ENCODE assay signal across 8 cellular contexts in the genomic region with DNA sequence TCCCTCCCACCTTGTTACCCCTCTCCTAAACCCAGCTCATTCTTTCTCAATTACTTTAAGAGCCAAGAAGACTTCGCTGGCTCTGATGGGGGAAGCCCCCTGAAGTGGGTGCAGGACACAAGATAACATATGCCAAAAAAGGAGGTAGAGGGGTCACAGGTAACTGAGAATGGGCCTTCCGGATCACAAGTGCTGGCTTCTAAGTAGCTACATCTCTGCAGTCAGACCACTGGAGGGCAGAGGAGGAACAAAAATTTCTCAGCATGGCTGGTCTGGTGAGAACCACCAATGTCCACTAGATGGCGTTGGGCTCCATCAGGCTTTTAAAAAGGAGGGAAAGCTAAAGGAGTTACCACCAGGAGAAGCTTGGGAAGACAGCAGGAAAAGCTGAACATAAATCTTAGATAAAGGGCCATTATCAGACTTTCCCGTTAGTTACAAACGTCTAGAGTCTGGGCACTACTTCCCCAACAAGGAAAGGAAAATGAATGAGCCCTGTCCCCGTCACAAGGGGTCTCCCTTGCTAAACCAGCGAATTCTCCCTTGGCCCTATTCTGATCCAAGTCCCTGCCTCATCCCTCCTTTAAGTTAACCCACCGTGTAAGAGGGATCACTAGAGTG. TPM values are rescaled to one million over a fixed set of nuclear protein-coding genes. Genes with fewer than 3 reads are reported as not detected.
DNase-seq lines count a peak whose midpoint lies in the region; ATAC-seq, FAIRE-seq and TF ChIP-seq lines count a peak whose summit lies in the region.

No MANE protein-coding gene starts in this region.

- no peak for TF ChIP-seq POLR2A in erythroblast (IDR thresholded peaks at IDR 0.05; ENCODE audit: low read length)

- peaks cover 68% of the 10 kb centered on the region for H3K4me1 Mint-ChIP-seq in brain

- ATAC-seq in HG02870 (IDR thresholded peaks at IDR 0.05; ENCODE audit: unreplicated experiment) (peak; percentile 47), SK-N-SH treated with all-trans-retinoic acid at 6 μM for 48 hours (peak; percentile 82), HG02840 (IDR thresholded peaks at IDR 0.05; ENCODE audit: low FRiP score, unreplicated experiment) (no peak)

- no peaks in the 10 kb centered on the region for H3K9me3 Mint-ChIP-seq in brain

- peak; percentile 98 for TF ChIP-seq CTCF in GM12864 (IDR thresholded peaks at IDR 0.05; ENCODE audit: low read depth, low read length, missing control alignments)
- TF ChIP-seq CTCF in brain (conservative IDR thresholded peaks at IDR 0.05) = peak; percentile 97 to 99

- peaks cover 56% of the 10 kb centered on the region for H3K36me3 Mint-ChIP-seq in brain

- peaks cover 7% of the 10 kb centered on the region for H3K27me3 Mint-ChIP-seq in brain

- DNase-seq in GM12864 (ENCODE audit: low read depth) = peak; percentile 72
- DNase-seq in stimulated activated CD4-positive, alpha-beta T cell treated with anti-CD3 and anti-CD28 coated beads, Interleukin-1b, Interleukin-23, amount 100 ng/mL, for 24 hours (ENCODE audit: low read depth in 4 of 4, low spot score in 1 of 4) = peak; percentile 44 to 55 (median 50)
- DNase-seq in erythroblast (lab: John Stamatoyannopoulos, UW) = no peak

- H3K4me3 Mint-ChIP-seq in brain = peak overlapping the region; percentile 81 to 98 (median 93)

- no peak overlapping the region for H3K4me3 ChIP-seq in GM12864 (ENCODE audit: low read depth, low read length)

- peak; percentile 21 for FAIRE-seq in islet of Langerhans (lab: Jason Lieb, UNC)

- peak overlapping the region; percentile 72 to 97 (median 83) for H3K27ac Mint-ChIP-seq in brain

TF ChIP-seq in SK-N-SH treated with all-trans-retinoic acid at 6 μM for 48 hours, 23 proteins besides CTCF, POLR2A, EP300 and RAD21:
- no peak for TF ChIP-seq ZNF8 (CRISPR knock-in tag; IDR thresholded peaks at IDR 0.05)
- no peak for TF ChIP-seq TOX (CRISPR knock-in tag; IDR thresholded peaks at IDR 0.05; ENCODE audit: borderline replicate concordance)
- no peak for TF ChIP-seq ISL1 (CRISPR knock-in tag; IDR thresholded peaks at IDR 0.05)
- no peak for TF ChIP-seq ZC3H10 (CRISPR knock-in tag; IDR thresholded peaks at IDR 0.05)
- TF ChIP-seq, protein P1, sequence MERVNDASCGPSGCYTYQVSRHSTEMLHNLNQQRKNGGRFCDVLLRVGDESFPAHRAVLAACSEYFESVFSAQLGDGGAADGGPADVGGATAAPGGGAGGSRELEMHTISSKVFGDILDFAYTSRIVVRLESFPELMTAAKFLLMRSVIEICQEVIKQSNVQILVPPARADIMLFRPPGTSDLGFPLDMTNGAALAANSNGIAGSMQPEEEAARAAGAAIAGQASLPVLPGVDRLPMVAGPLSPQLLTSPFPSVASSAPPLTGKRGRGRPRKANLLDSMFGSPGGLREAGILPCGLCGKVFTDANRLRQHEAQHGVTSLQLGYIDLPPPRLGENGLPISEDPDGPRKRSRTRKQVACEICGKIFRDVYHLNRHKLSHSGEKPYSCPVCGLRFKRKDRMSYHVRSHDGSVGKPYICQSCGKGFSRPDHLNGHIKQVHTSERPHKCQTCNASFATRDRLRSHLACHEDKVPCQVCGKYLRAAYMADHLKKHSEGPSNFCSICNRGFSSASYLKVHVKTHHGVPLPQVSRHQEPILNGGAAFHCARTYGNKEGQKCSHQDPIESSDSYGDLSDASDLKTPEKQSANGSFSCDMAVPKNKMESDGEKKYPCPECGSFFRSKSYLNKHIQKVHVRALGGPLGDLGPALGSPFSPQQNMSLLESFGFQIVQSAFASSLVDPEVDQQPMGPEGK (CRISPR knock-in tag; IDR thresholded peaks at IDR 0.05; ENCODE audit: borderline replicate concordance) = no peak
- TF ChIP-seq GLIS3 (CRISPR knock-in tag; IDR thresholded peaks at IDR 0.05) = no peak
- TF ChIP-seq, protein P2, sequence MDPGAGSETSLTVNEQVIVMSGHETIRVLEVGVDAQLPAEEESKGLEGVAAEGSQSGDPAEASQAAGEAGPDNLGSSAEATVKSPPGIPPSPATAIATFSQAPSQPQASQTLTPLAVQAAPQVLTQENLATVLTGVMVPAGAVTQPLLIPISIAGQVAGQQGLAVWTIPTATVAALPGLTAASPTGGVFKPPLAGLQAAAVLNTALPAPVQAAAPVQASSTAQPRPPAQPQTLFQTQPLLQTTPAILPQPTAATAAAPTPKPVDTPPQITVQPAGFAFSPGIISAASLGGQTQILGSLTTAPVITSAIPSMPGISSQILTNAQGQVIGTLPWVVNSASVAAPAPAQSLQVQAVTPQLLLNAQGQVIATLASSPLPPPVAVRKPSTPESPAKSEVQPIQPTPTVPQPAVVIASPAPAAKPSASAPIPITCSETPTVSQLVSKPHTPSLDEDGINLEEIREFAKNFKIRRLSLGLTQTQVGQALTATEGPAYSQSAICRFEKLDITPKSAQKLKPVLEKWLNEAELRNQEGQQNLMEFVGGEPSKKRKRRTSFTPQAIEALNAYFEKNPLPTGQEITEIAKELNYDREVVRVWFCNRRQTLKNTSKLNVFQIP (CRISPR knock-in tag; IDR thresholded peaks at IDR 0.05; ENCODE audit: borderline replicate concordance, low read depth) = no peak
- TF ChIP-seq, protein P3, sequence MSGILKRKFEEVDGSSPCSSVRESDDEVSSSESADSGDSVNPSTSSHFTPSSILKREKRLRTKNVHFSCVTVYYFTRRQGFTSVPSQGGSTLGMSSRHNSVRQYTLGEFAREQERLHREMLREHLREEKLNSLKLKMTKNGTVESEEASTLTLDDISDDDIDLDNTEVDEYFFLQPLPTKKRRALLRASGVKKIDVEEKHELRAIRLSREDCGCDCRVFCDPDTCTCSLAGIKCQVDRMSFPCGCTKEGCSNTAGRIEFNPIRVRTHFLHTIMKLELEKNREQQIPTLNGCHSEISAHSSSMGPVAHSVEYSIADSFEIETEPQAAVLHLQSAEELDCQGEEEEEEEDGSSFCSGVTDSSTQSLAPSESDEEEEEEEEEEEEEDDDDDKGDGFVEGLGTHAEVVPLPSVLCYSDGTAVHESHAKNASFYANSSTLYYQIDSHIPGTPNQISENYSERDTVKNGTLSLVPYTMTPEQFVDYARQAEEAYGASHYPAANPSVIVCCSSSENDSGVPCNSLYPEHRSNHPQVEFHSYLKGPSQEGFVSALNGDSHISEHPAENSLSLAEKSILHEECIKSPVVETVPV (CRISPR knock-in tag; IDR thresholded peaks at IDR 0.05) = no peak
- TF ChIP-seq, protein P4, sequence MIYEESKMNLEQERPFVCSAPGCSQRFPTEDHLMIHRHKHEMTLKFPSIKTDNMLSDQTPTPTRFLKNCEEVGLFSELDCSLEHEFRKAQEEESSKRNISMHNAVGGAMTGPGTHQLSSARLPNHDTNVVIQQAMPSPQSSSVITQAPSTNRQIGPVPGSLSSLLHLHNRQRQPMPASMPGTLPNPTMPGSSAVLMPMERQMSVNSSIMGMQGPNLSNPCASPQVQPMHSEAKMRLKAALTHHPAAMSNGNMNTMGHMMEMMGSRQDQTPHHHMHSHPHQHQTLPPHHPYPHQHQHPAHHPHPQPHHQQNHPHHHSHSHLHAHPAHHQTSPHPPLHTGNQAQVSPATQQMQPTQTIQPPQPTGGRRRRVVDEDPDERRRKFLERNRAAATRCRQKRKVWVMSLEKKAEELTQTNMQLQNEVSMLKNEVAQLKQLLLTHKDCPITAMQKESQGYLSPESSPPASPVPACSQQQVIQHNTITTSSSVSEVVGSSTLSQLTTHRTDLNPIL (CRISPR knock-in tag; IDR thresholded peaks at IDR 0.05; ENCODE audit: low read depth) = no peak
- TF ChIP-seq ZFP3 (CRISPR knock-in tag; IDR thresholded peaks at IDR 0.05) = no peak
- TF ChIP-seq ESRRG (CRISPR knock-in tag; IDR thresholded peaks at IDR 0.05) = no peak
- no peak for TF ChIP-seq PPARA (CRISPR knock-in tag; IDR thresholded peaks at IDR 0.05; ENCODE audit: borderline replicate concordance)
- no peak for TF ChIP-seq CSDC2 (CRISPR knock-in tag; IDR thresholded peaks at IDR 0.05)
- no peak for TF ChIP-seq RARB (CRISPR knock-in tag; IDR thresholded peaks at IDR 0.05)
- TF ChIP-seq ZFP30 (CRISPR knock-in tag; IDR thresholded peaks at IDR 0.05) = no peak
- TF ChIP-seq BACH2 (CRISPR knock-in tag; IDR thresholded peaks at IDR 0.05; ENCODE audit: borderline replicate concordance) = no peak

RNA-seq across cellular contexts. Expression of a gene that starts 11.6 kb away (rescaled TPM):
- 18.8 TPM for polyA plus RNA-seq in brain (ENCODE audit: insufficient read depth, low read depth, low replicate concordance)

RNA-seq across cellular contexts. Expression of a gene that starts 26.0 kb away (rescaled TPM):
- 81.8 TPM for polyA plus RNA-seq in brain (ENCODE audit: insufficient read depth, low read depth, low replicate concordance)

RNA-seq across cellular contexts. Expression of a gene that starts 26.4 kb away (rescaled TPM):
- polyA plus RNA-seq in brain (ENCODE audit: insufficient read depth, low read depth, low replicate concordance) = 39.9 TPM

RNA-seq across cellular contexts. Expression of a gene that starts 26.9 kb away (rescaled TPM):
- not detected for polyA plus RNA-seq in brain (ENCODE audit: insufficient read depth, low read depth, low replicate concordance)

RNA-seq across cellular contexts. Expression of a gene that starts 34.2 kb away (rescaled TPM):
- polyA plus RNA-seq in brain (ENCODE audit: insufficient read depth, low read depth, low replicate concordance) = 234 TPM

Comparison
In these comparisons a context has a peak if more than half of its experiments do, and no peak if none do; other contexts are left out.
1. DNase-seq: peak in GM12864 (single experiment) and stimulated activated CD4-positive, alpha-beta T cell treated with anti-CD3 and anti-CD28 coated beads, Interleukin-1b, Interleukin-23, amount 100 ng/mL, for 24 hours (4 of 4); none in erythroblast (0 of 2).